20 cellular contexts compared by ENCODE assay signal in the genomic region with DNA sequence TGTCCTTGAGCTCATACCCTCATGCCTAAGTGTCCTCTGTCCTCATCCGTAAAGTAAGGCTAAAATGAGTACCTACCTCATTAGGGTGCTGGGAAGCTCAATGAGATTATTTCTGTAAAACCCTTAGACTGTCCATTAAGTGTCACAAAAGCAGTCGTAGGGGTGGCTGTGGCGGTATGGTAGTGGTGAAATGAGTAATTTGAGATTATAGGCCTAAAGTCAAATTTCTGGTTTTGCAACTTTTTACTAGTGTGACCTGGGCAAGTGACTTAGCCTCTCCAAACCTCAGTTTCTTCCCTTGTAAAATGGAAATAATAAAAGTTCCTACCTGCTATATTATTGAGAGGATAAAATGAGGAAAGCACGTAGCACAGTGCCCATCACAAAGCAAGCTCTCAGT.
DNase-seq lines count a peak whose midpoint lies in the region; ATAC-seq and TF ChIP-seq lines count a peak whose summit lies in the region.
"Had no signal": no experiment of that assay in that cellular context is flagged by ENCODE, and none has a peak within 500 bp of the region (broad histone marks: within the 10 kb centered on the region; RNA-seq: fewer than 3 reads in every experiment).

No MANE protein-coding gene starts in this region.

- H3K36me3 Mint-ChIP-seq in activated CD8-positive, alpha-beta memory T cell treated with anti-CD3 and anti-CD28 coated beads, Interleukin-2, amount 10 ng/mL, durations not matched to agents 7 days and 5 days: peaks cover 50% of the 10 kb centered on the region

- no peak for ATAC-seq in activated CD8-positive, alpha-beta memory T cell treated with anti-CD3 and anti-CD28 coated beads, Interleukin-2, amount 10 ng/mL, durations not matched to agents 7 days and 5 days
- peak; percentile 55 for ATAC-seq in PC-3
- no peak for ATAC-seq in GM19467 (IDR thresholded peaks at IDR 0.05; ENCODE audit: unreplicated experiment)
- ATAC-seq: A549 had no signal

- intact Hi-C loops in PC-3 (cut with micrococcal nuclease): no loop called here

- 0 out of 2 replicates have a peak overlapping the region, but pooled peaks have one; percentile 12 for H2AFZ ChIP-seq in PC-3 (ENCODE audit: low read length)
- H2AFZ ChIP-seq: GM23248 had no signal

- H3K4me2 ChIP-seq in PC-3 (ENCODE audit: low read length): peak overlapping the region; percentile 82
- H3K4me2 ChIP-seq: A549 had no signal

- H3K36me3 ChIP-seq in PC-3 (ENCODE audit: low read depth, low read length) (no peaks in the 10 kb centered on the region), urinary bladder (ENCODE audit: insufficient read depth) (no peaks in the 10 kb centered on the region)

- peaks cover 8% of the 10 kb centered on the region for H3K4me1 Mint-ChIP-seq in activated CD8-positive, alpha-beta memory T cell treated with anti-CD3 and anti-CD28 coated beads, Interleukin-2, amount 10 ng/mL, durations not matched to agents 7 days and 5 days

- H3K27ac Mint-ChIP-seq in activated CD8-positive, alpha-beta memory T cell treated with anti-CD3 and anti-CD28 coated beads, Interleukin-2, amount 10 ng/mL, durations not matched to agents 7 days and 5 days: no peak overlapping the region
- H3K27ac Mint-ChIP-seq: B cell had no signal

- 78% methylated on average over 4 of the region's 4 CpGs for WGBS in urinary bladder

- no peaks in the 10 kb centered on the region for H3F3A ChIP-seq in PC-3 (ENCODE audit: low read length, unreplicated experiment)

- H3K79me2 ChIP-seq in PC-3 (ENCODE audit: low read length): no peaks in the 10 kb centered on the region

- H3K4me1 ChIP-seq in PC-3 (ENCODE audit: insufficient read depth, low read length) (peaks cover 27% of the 10 kb centered on the region), urinary bladder (ENCODE audit: insufficient read depth) (no peaks in the 10 kb centered on the region)
- H3K4me1 ChIP-seq: SJSA1 had no signal

- peak overlapping the region; percentile 66 for H3K9ac ChIP-seq in PC-3 (ENCODE audit: low read length)
- H3K9ac ChIP-seq: GM23248 had no signal

- H3K4me3 ChIP-seq in PC-3 (ENCODE audit: low read length): peak overlapping the region; percentile 44; the same call in 1 of the 2 replicates
- no peak overlapping the region for H3K4me3 ChIP-seq in urinary bladder (ENCODE audit: low read depth, low read length)
- H3K4me3 ChIP-seq: A549, GM23248, HAP-1, SJSA1 had no signal

- DNase-seq in activated CD8-positive, alpha-beta memory T cell treated with anti-CD3 and anti-CD28 coated beads for 24 hours: peak; percentile 15
- no peak for DNase-seq in activated CD8-positive, alpha-beta memory T cell treated with anti-CD3 and anti-CD28 coated beads, Interleukin-2, amount 10 ng/mL, durations not matched to agents 7 days and 5 days
- DNase-seq in PC-3: peak; percentile 76
- peak; percentile 19 for DNase-seq in islet precursor cell
- no peak for DNase-seq in stimulated activated CD4-positive, alpha-beta T cell treated with anti-CD3 and anti-CD28 coated beads, Interleukin-2, amount 100 ng/mL, for 48 hours
- DNase-seq in ureter (ENCODE audit: low spot score): no peak
- DNase-seq: GM23248; KG1; NCI-H1105; NCI-H146; NCI-H2081; NCI-H510A; NCI-H774; NK-92 treated with Interleukin-12 subunit alpha and Interleukin-12 subunit beta, amount 100 ng/mL, for 24 hours had no signal

- BruUV-seq in PC-3 (replicated peaks; lab: Mats Ljungman, UMichigan): no TSS peak

- H4K20me1 ChIP-seq in PC-3 (ENCODE audit: low read length): no peaks in the 10 kb centered on the region

- H3K27ac ChIP-seq in PC-3 (ENCODE audit: low read length): peak overlapping the region; percentile 90
- peak overlapping the region; percentile 60 for H3K27ac ChIP-seq in urinary bladder (ENCODE audit: low read depth)
- H3K27ac ChIP-seq: GM23248, SJSA1 had no signal

- no peaks in the 10 kb centered on the region for H3K27me3 Mint-ChIP-seq in activated CD8-positive, alpha-beta memory T cell treated with anti-CD3 and anti-CD28 coated beads, Interleukin-2, amount 10 ng/mL, durations not matched to agents 7 days and 5 days
- H3K27me3 Mint-ChIP-seq: B cell had no signal

- H3K27me3 ChIP-seq in PC-3 (ENCODE audit: low read length): no peaks in the 10 kb centered on the region
- H3K27me3 ChIP-seq: SJSA1 had no signal

- H3K9me3 Mint-ChIP-seq in activated CD8-positive, alpha-beta memory T cell treated with anti-CD3 and anti-CD28 coated beads, Interleukin-2, amount 10 ng/mL, durations not matched to agents 7 days and 5 days (ENCODE audit: low read depth): no peaks in the 10 kb centered on the region

- POLR2A ChIA-PET in PC-3 (lab: Charles Lee; ENCODE audit: unreplicated experiment): no interaction called here

- no peak overlapping the region for H3K4me3 Mint-ChIP-seq in activated CD8-positive, alpha-beta memory T cell treated with anti-CD3 and anti-CD28 coated beads, Interleukin-2, amount 10 ng/mL, durations not matched to agents 7 days and 5 days
- H3K4me3 Mint-ChIP-seq: B cell had no signal

- no peaks in the 10 kb centered on the region for H3K9me2 ChIP-seq in PC-3 (replicated peaks; ENCODE audit: low read length)

- no peaks in the 10 kb centered on the region for H3K9me3 ChIP-seq in PC-3 (ENCODE audit: low read length)
- H3K9me3 ChIP-seq: A549, HAP-1, SJSA1 had no signal

- CTCF ChIA-PET in activated CD8-positive, alpha-beta memory T cell treated with anti-CD3 and anti-CD28 coated beads, Interleukin-2, amount 10 ng/mL, durations not matched to agents 7 days and 5 days (lab: Charles Lee): no interaction called here
- CTCF ChIA-PET in PC-3 (lab: Charles Lee): no interaction called here

- TF ChIP-seq CTCF in PC-3 (conservative IDR thresholded peaks at IDR 0.05; ENCODE audit: low read depth, low read length): no peak

Comparison
In these comparisons a context has a peak if more than half of its experiments do, and no peak if none do; other contexts are left out.
1. DNase-seq: peak in activated CD8-positive, alpha-beta memory T cell treated with anti-CD3 and anti-CD28 coated beads for 24 hours (single experiment), PC-3 (single experiment) and islet precursor cell (single experiment); none in activated CD8-positive, alpha-beta memory T cell treated with anti-CD3 and anti-CD28 coated beads, Interleukin-2, amount 10 ng/mL, durations not matched to agents 7 days and 5 days (single experiment), stimulated activated CD4-positive, alpha-beta T cell treated with anti-CD3 and anti-CD28 coated beads, Interleukin-2, amount 100 ng/mL, for 48 hours (0 of 2) and ureter (single experiment).